In the genomic region with DNA sequence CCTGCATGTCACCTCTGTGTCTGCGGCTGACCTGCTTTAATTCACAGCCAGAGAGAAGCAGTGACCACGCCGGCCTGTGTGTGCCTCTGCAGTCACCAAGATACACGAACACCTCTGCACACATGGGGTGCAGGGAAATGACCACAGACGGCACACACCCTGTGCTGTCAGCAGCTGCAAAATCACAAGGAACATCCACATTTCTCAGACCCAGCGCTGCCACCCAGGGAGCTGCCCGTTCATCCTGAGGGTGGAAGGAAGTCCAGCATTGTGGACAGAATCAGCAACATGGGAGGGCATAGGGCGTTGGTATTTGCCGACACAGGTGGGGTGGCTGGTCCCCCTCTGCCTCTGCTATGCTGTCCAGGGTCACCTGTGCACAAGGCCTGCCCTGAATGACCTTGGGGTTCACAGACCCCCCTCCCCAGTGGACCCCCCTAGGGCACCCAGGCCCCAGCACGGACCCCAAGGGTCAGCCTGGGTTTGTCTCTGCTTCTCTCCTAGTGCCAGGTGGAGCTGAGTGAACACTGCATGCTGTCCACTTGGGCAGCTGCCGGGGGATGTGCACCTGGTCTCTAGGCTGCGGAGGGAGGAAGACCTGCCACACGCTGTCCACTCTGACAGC, we compare ENCODE assay signal across 17 cellular contexts.
A peak's percentile ranks its signal among the peaks of the same experiment; 100 is the strongest.
DNase-seq lines count a peak whose midpoint lies in the region; ATAC-seq and TF ChIP-seq lines count a peak whose summit lies in the region.
"Had no signal": no experiment of that assay in that cellular context is flagged by ENCODE, and none has a peak within 500 bp of the region (broad histone marks: within the 10 kb centered on the region; RNA-seq: fewer than 3 reads in every experiment).

No MANE protein-coding gene starts in this region.

- no peaks in the 10 kb centered on the region for H3K27me3 Mint-ChIP-seq in activated CD4-positive, alpha-beta memory T cell treated with anti-CD3 and anti-CD28 coated beads, Interleukin-2, amount 10 ng/mL, durations not matched to agents 7 days and 5 days

- WGBS in IMR-90 (ENCODE audit: extremely low coverage in 2 of 2, insufficient read length in 1 of 2), 2 experiments: 83% methylated on average over 6 of the region's 13 CpGs; no CpG with 5 or more reads in 1 of the 2 experiments
- WGBS in psoas muscle, 3 donors: 59 to 83% (median 66%) methylated on average over 13 of the region's 13 CpGs

- H4K5ac ChIP-seq in IMR-90 (ENCODE audit: low read depth, low read length): no peak overlapping the region

- peak overlapping the region; percentile 9 for H2AK9ac ChIP-seq in IMR-90 (replicated peaks; ENCODE audit: low read depth, low read length, poor library complexity)

- no peaks in the 10 kb centered on the region for H3K9me3 ChIP-seq in IMR-90 (ENCODE audit: control insufficient read depth, insufficient read depth, low read length)
- no peaks in the 10 kb centered on the region for H3K9me3 ChIP-seq in psoas muscle
- H3K9me3 ChIP-seq: MG63, Peyer's patch had no signal

- H3K9me1 ChIP-seq in IMR-90 (ENCODE audit: insufficient read depth, low read length): peaks cover 16% of the 10 kb centered on the region

- H2BK20ac ChIP-seq in IMR-90 (ENCODE audit: low read depth, low read length): no peak overlapping the region

- H3K27ac ChIP-seq in IMR-90 (ENCODE audit: insufficient read depth, low read length) (no peak overlapping the region), coronary artery (no peak overlapping the region), psoas muscle (no peak overlapping the region)
- H3K27ac ChIP-seq: C4-2B, Peyer's patch had no signal

- H3K27ac Mint-ChIP-seq in activated CD4-positive, alpha-beta memory T cell treated with anti-CD3 and anti-CD28 coated beads, Interleukin-2, amount 10 ng/mL, durations not matched to agents 7 days and 5 days: no peak overlapping the region

- TF ChIP-seq RAD21 in IMR-90 (IDR thresholded peaks at IDR 0.05; ENCODE audit: low read length): no peak

- no peaks in the 10 kb centered on the region for H3K36me3 Mint-ChIP-seq in activated CD4-positive, alpha-beta memory T cell treated with anti-CD3 and anti-CD28 coated beads, Interleukin-2, amount 10 ng/mL, durations not matched to agents 7 days and 5 days (ENCODE audit: low read depth)

- H3K27me3 ChIP-seq in IMR-90 (ENCODE audit: control insufficient read depth, insufficient read depth, low read length) (no peaks in the 10 kb centered on the region), psoas muscle (ENCODE audit: insufficient read depth in 3 of 3, low read length in 2 of 3) (peaks cover 0 to 11% (median 2%) of the 10 kb centered on the region in 3 donors)
- H3K27me3 ChIP-seq: MG63, Peyer's patch had no signal

- TF ChIP-seq CTCF in IMR-90 (conservative IDR thresholded peaks at IDR 0.05; ENCODE audit: low read depth, low read length): no peak
- TF ChIP-seq CTCF in coronary artery (IDR thresholded peaks at IDR 0.05): no peak
- no peak for TF ChIP-seq CTCF in psoas muscle (IDR thresholded peaks at IDR 0.05)

- no peak for TF ChIP-seq POLR2A in IMR-90 (IDR thresholded peaks at IDR 0.05; ENCODE audit: low read depth, low read length)

- intact Hi-C loops in IMR-90 (cut with micrococcal nuclease) (no loop called here), psoas muscle (cut with DNase I) (no loop called here)

- dilution Hi-C loops in IMR-90 (cut with HindIII; ENCODE audit: low sequenced_read_pairs, unreplicated experiment): no loop called here

- H3K36me3 ChIP-seq in IMR-90 (ENCODE audit: control insufficient read depth, insufficient read depth, low read length): peaks cover 79% of the 10 kb centered on the region
- H3K36me3 ChIP-seq in psoas muscle (ENCODE audit: insufficient read depth in 1 of 2, low read depth in 1 of 2): peaks cover 0 to 40% of the 10 kb centered on the region in 2 donors

- H3K18ac ChIP-seq in IMR-90 (ENCODE audit: low read depth, low read length): no peak overlapping the region

- no peaks in the 10 kb centered on the region for H3K9me3 Mint-ChIP-seq in activated CD4-positive, alpha-beta memory T cell treated with anti-CD3 and anti-CD28 coated beads, Interleukin-2, amount 10 ng/mL, durations not matched to agents 7 days and 5 days

- H3K4ac ChIP-seq in IMR-90 (ENCODE audit: low read depth, low read length): no peak overlapping the region

- H3K14ac ChIP-seq in IMR-90 (replicated peaks; ENCODE audit: low read depth, low read length): no peak overlapping the region; the same call in 1 of the 2 replicates

- no peak overlapping the region for H3K56ac ChIP-seq in IMR-90 (ENCODE audit: extremely low read depth, insufficient read depth, low read length)

- H3K4me1 ChIP-seq in IMR-90 (ENCODE audit: control insufficient read depth, insufficient read depth, low read length): peaks cover 12% of the 10 kb centered on the region
- H3K4me1 ChIP-seq in psoas muscle: no peaks in the 10 kb centered on the region
- H3K4me1 ChIP-seq: Peyer's patch had no signal

- H3K4me1 Mint-ChIP-seq in activated CD4-positive, alpha-beta memory T cell treated with anti-CD3 and anti-CD28 coated beads, Interleukin-2, amount 10 ng/mL, durations not matched to agents 7 days and 5 days: no peaks in the 10 kb centered on the region

- BruUV-seq in IMR-90 (replicated peaks; lab: Mats Ljungman, UMichigan): no TSS peak

- peaks cover 12 to 86% of the 10 kb centered on the region in 2 experiments for H3K79me1 ChIP-seq in IMR-90 (ENCODE audit: low read depth in 1 of 2, low read length in 2 of 2)

- peak overlapping the region; percentile 49 for H2AFZ ChIP-seq in IMR-90 (replicated peaks; ENCODE audit: low read length, poor library complexity)

- no peak overlapping the region for H2BK5ac ChIP-seq in IMR-90 (ENCODE audit: low read depth, low read length, poor library complexity, severe bottlenecking)

- no peak overlapping the region for H4K8ac ChIP-seq in IMR-90 (ENCODE audit: low read depth in 2 of 2, low read length in 2 of 2)

- POLR2A ChIA-PET in IMR-90 (lab: Charles Lee; ENCODE audit: unreplicated experiment): no interaction called here
- POLR2A ChIA-PET in activated CD4-positive, alpha-beta memory T cell treated with anti-CD3 and anti-CD28 coated beads, Interleukin-2, amount 10 ng/mL, durations not matched to agents 7 days and 5 days (lab: Charles Lee): no interaction called here

- H3K4me3 Mint-ChIP-seq in activated CD4-positive, alpha-beta memory T cell treated with anti-CD3 and anti-CD28 coated beads, Interleukin-2, amount 10 ng/mL, durations not matched to agents 7 days and 5 days: no peak overlapping the region

- CTCF ChIA-PET in IMR-90 (lab: Yijun Ruan, JAX): interaction anchor here (1.0 kb wide), 1 partner anchor 114 kb away, joined by 3 read pairs; no protein-coding TSS in a partner anchor
- CTCF ChIA-PET in activated CD4-positive, alpha-beta memory T cell treated with anti-CD3 and anti-CD28 coated beads, Interleukin-2, amount 10 ng/mL, durations not matched to agents 7 days and 5 days (lab: Charles Lee): no interaction called here

- H3K23ac ChIP-seq in IMR-90 (ENCODE audit: low read depth, low read length): no peak overlapping the region

- in situ Hi-C loops in IMR-90 (cut with MboI; ENCODE audit: low sequenced_read_pairs): no loop called here

- H2BK15ac ChIP-seq in IMR-90 (ENCODE audit: low read depth, low read length): no peak overlapping the region

- no peak overlapping the region for H3K4me3 ChIP-seq in IMR-90 (ENCODE audit: insufficient read depth, low read depth, low read length)
- H3K4me3 ChIP-seq in coronary artery: no peak overlapping the region
- no peak overlapping the region for H3K4me3 ChIP-seq in psoas muscle
- H3K4me3 ChIP-seq: K562, MG63, Peyer's patch had no signal

- DNase-seq in IMR-90: no peak
- peak; percentile 62 for DNase-seq in coronary artery (ENCODE audit: low spot score)
- peak; percentile 65 for DNase-seq in mesenteric fat pad (ENCODE audit: low spot score)
- peak; percentile 2 to 35 for DNase-seq in psoas muscle
- no peak for DNase-seq in NCI-H1417 treated with DMSO at 0.1 percent for 48 hours (lab: John Stamatoyannopoulos, UW)
- no peak for DNase-seq in A172 (ENCODE audit: low spot score)
- no peak for DNase-seq in activated CD4-positive, alpha-beta memory T cell treated with anti-CD3 and anti-CD28 coated beads, Interleukin-2, amount 10 ng/mL, durations not matched to agents 7 days and 5 days
- DNase-seq: DMS53, GDM1, MG63, NCI-H1417, NCI-H187 had no signal

- no peak overlapping the region for H3K9ac ChIP-seq in IMR-90 (ENCODE audit: low read depth, low read length)

- no peak overlapping the region for H4K91ac ChIP-seq in IMR-90 (ENCODE audit: insufficient read depth, low read depth, low read length)

- no peak overlapping the region for H2AK5ac ChIP-seq in IMR-90 (ENCODE audit: low read depth, low read length)

- H4K20me1 ChIP-seq in IMR-90 (ENCODE audit: insufficient read depth, low read length): peaks cover 20% of the 10 kb centered on the region

- H3K4me2 ChIP-seq in IMR-90 (ENCODE audit: low read depth, low read length): no peak overlapping the region

- no peak for ATAC-seq in IMR-90 (ENCODE audit: low read depth)
- no peak for ATAC-seq in psoas muscle
- ATAC-seq: HCT116, K562, Right ventricle myocardium inferior had no signal

- H2BK120ac ChIP-seq in IMR-90 (ENCODE audit: low read depth, low read length): no peak overlapping the region

TF ChIP-seq in IMR-90, 13 proteins besides CTCF, POLR2A, EP300 and RAD21 (continues in another document):
- no peak for TF ChIP-seq BHLHE40 (IDR thresholded peaks at IDR 0.05; ENCODE audit: low read depth, low read length)
- TF ChIP-seq FOS (IDR thresholded peaks at IDR 0.05; ENCODE audit: low read depth, low read length): no peak
- TF ChIP-seq NFE2L2 (IDR thresholded peaks at IDR 0.05; ENCODE audit: low read depth, low read length): no peak
- TF ChIP-seq, protein P1, sequence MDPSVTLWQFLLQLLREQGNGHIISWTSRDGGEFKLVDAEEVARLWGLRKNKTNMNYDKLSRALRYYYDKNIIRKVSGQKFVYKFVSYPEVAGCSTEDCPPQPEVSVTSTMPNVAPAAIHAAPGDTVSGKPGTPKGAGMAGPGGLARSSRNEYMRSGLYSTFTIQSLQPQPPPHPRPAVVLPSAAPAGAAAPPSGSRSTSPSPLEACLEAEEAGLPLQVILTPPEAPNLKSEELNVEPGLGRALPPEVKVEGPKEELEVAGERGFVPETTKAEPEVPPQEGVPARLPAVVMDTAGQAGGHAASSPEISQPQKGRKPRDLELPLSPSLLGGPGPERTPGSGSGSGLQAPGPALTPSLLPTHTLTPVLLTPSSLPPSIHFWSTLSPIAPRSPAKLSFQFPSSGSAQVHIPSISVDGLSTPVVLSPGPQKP (IDR thresholded peaks at IDR 0.05; ENCODE audit: borderline replicate concordance, low read depth, low read length): no peak
- TF ChIP-seq CHD1 (IDR thresholded peaks at IDR 0.05; ENCODE audit: low read depth, low read length): no peak
- no peak for TF ChIP-seq MXI1 (IDR thresholded peaks at IDR 0.05; ENCODE audit: borderline replicate concordance, low read depth, low read length)
- TF ChIP-seq CEBPB (IDR thresholded peaks at IDR 0.05; ENCODE audit: low read depth, low read length): no peak
- no peak for TF ChIP-seq SMC3 (IDR thresholded peaks at IDR 0.05; ENCODE audit: low read depth, low read length)

Comparison
In these comparisons a context has a peak if more than half of its experiments do, and no peak if none do; other contexts are left out.
1. DNase-seq: peak in coronary artery (single experiment), mesenteric fat pad (single experiment) and psoas muscle (2 of 2); none in IMR-90 (single experiment), NCI-H1417 treated with DMSO at 0.1 percent for 48 hours (single experiment), A172 (single experiment) and activated CD4-positive, alpha-beta memory T cell treated with anti-CD3 and anti-CD28 coated beads, Interleukin-2, amount 10 ng/mL, durations not matched to agents 7 days and 5 days (single experiment).